In the genomic region with DNA sequence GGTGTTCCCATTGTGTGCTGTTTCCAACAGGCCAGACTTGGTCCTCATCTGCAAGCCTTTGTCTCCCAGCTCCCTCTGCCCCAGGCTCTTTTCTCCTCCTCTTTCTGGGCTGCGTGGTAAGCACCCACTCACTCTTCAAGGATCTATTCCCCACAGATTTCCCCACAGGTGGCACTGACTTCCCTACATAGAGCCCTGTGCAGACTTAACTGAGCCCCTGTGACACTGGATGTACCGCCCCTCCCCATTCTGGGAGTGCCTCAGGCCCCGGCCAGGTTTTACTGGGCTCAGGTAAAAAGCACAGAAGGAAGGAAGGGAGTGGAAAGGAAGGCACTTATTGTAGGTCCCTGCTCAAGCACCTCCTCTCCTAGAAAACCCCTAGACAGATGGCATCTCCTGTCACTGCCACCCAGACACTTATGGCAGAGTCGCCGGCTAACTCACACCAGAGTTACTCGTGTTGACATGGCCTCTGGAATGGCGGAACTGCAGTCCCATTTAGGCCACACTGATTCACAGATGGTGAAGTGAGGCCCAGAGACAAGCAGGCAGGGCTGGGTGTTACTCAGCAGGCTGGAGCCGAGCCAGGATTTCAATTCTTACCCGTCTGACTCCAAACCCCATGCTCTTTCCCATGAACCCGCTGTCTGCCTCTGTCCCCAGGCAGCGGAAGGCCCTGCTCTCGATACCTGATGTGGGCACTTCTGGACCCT, we compare ENCODE assay signal across 15 cellular contexts. TPM values are rescaled to one million over a fixed set of nuclear protein-coding genes. Genes with fewer than 3 reads are reported as not detected.
DNase-seq lines count a peak whose midpoint lies in the region; ATAC-seq, FAIRE-seq and TF ChIP-seq lines count a peak whose summit lies in the region.
"Had no signal": no experiment of that assay in that cellular context is flagged by ENCODE, and none has a peak within 500 bp of the region (broad histone marks: within the 10 kb centered on the region; RNA-seq: fewer than 3 reads in every experiment).

No MANE protein-coding gene starts in this region.

- no peak overlapping the region for H3K4me3 Mint-ChIP-seq in activated CD8-positive, alpha-beta memory T cell treated with anti-CD3 and anti-CD28 coated beads, Interleukin-2, amount 10 ng/mL, durations not matched to agents 7 days and 5 days
- H3K4me3 Mint-ChIP-seq in activated naive CD8-positive, alpha-beta T cell treated with anti-CD3 and anti-CD28 coated beads for 36 hours: no peak overlapping the region
- H3K4me3 Mint-ChIP-seq: stimulated activated naive CD8-positive, alpha-beta T cell treated with anti-CD3 and anti-CD28 coated beads, Interleukin-15, Interleukin-2, amounts not matched to agents 100 ng/mL and 50 ng/mL, for 24 hours had no signal

- CTCF ChIA-PET in activated CD8-positive, alpha-beta memory T cell treated with anti-CD3 and anti-CD28 coated beads, Interleukin-2, amount 10 ng/mL, durations not matched to agents 7 days and 5 days (lab: Charles Lee): no interaction called here
- CTCF ChIA-PET in SK-N-SH (lab: Yijun Ruan, JAX): interaction anchor here (2.3 kb wide), 1 partner anchor 57 kb away, joined by 6 read pairs; no protein-coding TSS in a partner anchor

- no peak for TF ChIP-seq EP300 in SK-N-SH (IDR thresholded peaks at IDR 0.05; ENCODE audit: borderline replicate concordance in 1 of 2, low read depth in 1 of 2, low read length in 1 of 2)

- peaks cover 9% of the 10 kb centered on the region for H3K9me3 Mint-ChIP-seq in activated CD8-positive, alpha-beta memory T cell treated with anti-CD3 and anti-CD28 coated beads, Interleukin-2, amount 10 ng/mL, durations not matched to agents 7 days and 5 days (ENCODE audit: low read depth)
- H3K9me3 Mint-ChIP-seq in activated naive CD8-positive, alpha-beta T cell treated with anti-CD3 and anti-CD28 coated beads for 36 hours: peaks cover 19% of the 10 kb centered on the region

- ATAC-seq in activated CD8-positive, alpha-beta memory T cell treated with anti-CD3 and anti-CD28 coated beads, Interleukin-2, amount 10 ng/mL, durations not matched to agents 7 days and 5 days: no peak
- no peak for ATAC-seq in HG02852 (IDR thresholded peaks at IDR 0.05; ENCODE audit: unreplicated experiment)

- H3F3A ChIP-seq in SK-N-SH (replicated peaks; ENCODE audit: insufficient read depth): peaks cover 6% of the 10 kb centered on the region

- FAIRE-seq in frontal cortex (lab: Jason Lieb, UNC): no peak
- FAIRE-seq: G401.6, islet of Langerhans had no signal

- no peak for TF ChIP-seq POLR2A in spleen (IDR thresholded peaks at IDR 0.05)

- no peaks in the 10 kb centered on the region for H3K36me3 ChIP-seq in SK-N-SH (replicated peaks in 1 of 2; ENCODE audit: control insufficient read depth in 1 of 2, insufficient read depth in 2 of 2, low read length in 1 of 2)
- no peaks in the 10 kb centered on the region for H3K36me3 ChIP-seq in spleen
- H3K36me3 ChIP-seq: neutrophil had no signal

- H2AFZ ChIP-seq in SK-N-SH (ENCODE audit: low read depth): peak overlapping the region; percentile 29; the same call in 1 of the 2 replicates

- WGBS in SK-N-SH (ENCODE audit: low lambda C conversion rate): 81% methylated on average over 9 of the region's 12 CpGs
- WGBS in spleen, 5 donors: 83 to 91% (median 90%) methylated on average over 12 of the region's 12 CpGs

- H3K9me3 ChIP-seq in SK-N-SH (no peaks in the 10 kb centered on the region), spleen (peaks cover 0 to 20% (median 10%) of the 10 kb centered on the region in 8 donors)

- no peaks in the 10 kb centered on the region for H3K9me2 ChIP-seq in SK-N-SH

- no peak overlapping the region for H3K4me2 ChIP-seq in SK-N-SH

- no peaks in the 10 kb centered on the region for H3K79me2 ChIP-seq in SK-N-SH (ENCODE audit: insufficient read depth)

- H3K4me1 ChIP-seq in SK-N-SH (ENCODE audit: control insufficient read depth in 1 of 2, insufficient read depth in 2 of 2, low read depth in 1 of 2, low read length in 1 of 2) (peaks cover 5 to 21% of the 10 kb centered on the region in 2 experiments; a peak in 2 of 4 replicates), spleen (peaks cover 12 to 29% (median 23%) of the 10 kb centered on the region in 6 donors)

- H3K9ac ChIP-seq in SK-N-SH: no peak overlapping the region

- H3K36me3 Mint-ChIP-seq in activated CD8-positive, alpha-beta memory T cell treated with anti-CD3 and anti-CD28 coated beads, Interleukin-2, amount 10 ng/mL, durations not matched to agents 7 days and 5 days: peaks cover 10% of the 10 kb centered on the region
- H3K36me3 Mint-ChIP-seq in activated naive CD8-positive, alpha-beta T cell treated with anti-CD3 and anti-CD28 coated beads for 36 hours: peaks cover 22% of the 10 kb centered on the region

- H4K20me1 ChIP-seq in SK-N-SH (ENCODE audit: insufficient read depth): no peaks in the 10 kb centered on the region

- POLR2A ChIA-PET in SK-N-SH (lab: Yijun Ruan, JAX): no interaction called here

- H3K27ac ChIP-seq in SK-N-SH (ENCODE audit: low read depth in 2 of 2, low read length in 1 of 2) (no peak overlapping the region), spleen (no peak overlapping the region)
- H3K27ac ChIP-seq: neutrophil had no signal

- H3K27me3 ChIP-seq in SK-N-SH (ENCODE audit: insufficient read depth) (no peaks in the 10 kb centered on the region), spleen (replicated peaks in 1 of 7) (peaks cover 0 to 20% (median 0%) of the 10 kb centered on the region in 7 donors)

- intact Hi-C loops in spleen (cut with DNase I; ENCODE audit: low total_unique reads): no loop called here

- peak; percentile 42 for DNase-seq in activated CD8-positive, alpha-beta memory T cell treated with anti-CD3 and anti-CD28 coated beads for 24 hours
- no peak for DNase-seq in activated CD8-positive, alpha-beta memory T cell treated with anti-CD3 and anti-CD28 coated beads, Interleukin-2, amount 10 ng/mL, durations not matched to agents 7 days and 5 days
- DNase-seq in SK-N-SH: no peak
- DNase-seq in fibroblast of the aortic adventitia (ENCODE audit: low read depth): peak; percentile 83
- DNase-seq in spleen: peak; percentile 68
- no peak for DNase-seq in frontal cortex (ENCODE audit: low spot score in 2 of 2)
- no peak for DNase-seq in activated naive CD8-positive, alpha-beta T cell treated with anti-CD3 and anti-CD28 coated beads for 36 hours
- DNase-seq: amygdala, erythroblast, SW 1271 had no signal

- H3K27me3 Mint-ChIP-seq in activated CD8-positive, alpha-beta memory T cell treated with anti-CD3 and anti-CD28 coated beads, Interleukin-2, amount 10 ng/mL, durations not matched to agents 7 days and 5 days: peaks cover 27% of the 10 kb centered on the region
- no peaks in the 10 kb centered on the region for H3K27me3 Mint-ChIP-seq in activated naive CD8-positive, alpha-beta T cell treated with anti-CD3 and anti-CD28 coated beads for 36 hours

- H3K27ac Mint-ChIP-seq in activated CD8-positive, alpha-beta memory T cell treated with anti-CD3 and anti-CD28 coated beads, Interleukin-2, amount 10 ng/mL, durations not matched to agents 7 days and 5 days: no peak overlapping the region
- no peak overlapping the region for H3K27ac Mint-ChIP-seq in activated naive CD8-positive, alpha-beta T cell treated with anti-CD3 and anti-CD28 coated beads for 36 hours

- TF ChIP-seq CTCF in SK-N-SH (IDR thresholded peaks at IDR 0.05) (no peak), fibroblast of the aortic adventitia (IDR thresholded peaks at IDR 0.05; ENCODE audit: insufficient read depth, low read length) (no peak), spleen (IDR thresholded peaks at IDR 0.05 in 8 of 11, conservative IDR thresholded peaks at IDR 0.05 in 3 of 11) (no peak)

- peaks cover 29% of the 10 kb centered on the region for H3K4me1 Mint-ChIP-seq in activated CD8-positive, alpha-beta memory T cell treated with anti-CD3 and anti-CD28 coated beads, Interleukin-2, amount 10 ng/mL, durations not matched to agents 7 days and 5 days
- H3K4me1 Mint-ChIP-seq in activated naive CD8-positive, alpha-beta T cell treated with anti-CD3 and anti-CD28 coated beads for 36 hours: peaks cover 26% of the 10 kb centered on the region

- H3K4me3 ChIP-seq in SK-N-SH (ENCODE audit: low read depth in 2 of 2, low read length in 1 of 2) (no peak overlapping the region), fibroblast of the aortic adventitia (ENCODE audit: low read depth, low read length) (no peak overlapping the region), spleen (no peak overlapping the region)

- no peak for TF ChIP-seq RAD21 in SK-N-SH (IDR thresholded peaks at IDR 0.05; ENCODE audit: low read length)

TF ChIP-seq in SK-N-SH, 30 proteins besides CTCF, POLR2A, EP300 and RAD21:
- TF ChIP-seq NFIC (IDR thresholded peaks at IDR 0.05; ENCODE audit: borderline replicate concordance) (peak; percentile 62), TCF12 (IDR thresholded peaks at IDR 0.05) (peak; percentile 12; the same call in 1 of the 2 replicates), ELF1 (IDR thresholded peaks at IDR 0.05) (no peak)

RNA-seq across cellular contexts. Expression of a gene that starts 47.2 kb away (rescaled TPM):
- 1 to 10 TPM in 1 of 2 experiments, under 1 TPM in 1; 0.32 to 4.7 TPM for total RNA-seq in activated CD8-positive, alpha-beta memory T cell treated with anti-CD3 and anti-CD28 coated beads, Interleukin-2, amount 10 ng/mL, durations not matched to agents 7 days and 5 days
- 0.19 and 0.43 TPM in 2 replicates for polyA plus RNA-seq in SK-N-SH (2012; rRNA removed)
- 0.28 and 0.30 TPM in 2 replicates for polyA plus RNA-seq in SK-N-SH (2012; cell fraction: cytosol; rRNA removed)
- polyA plus RNA-seq in SK-N-SH (2012; cell fraction: nucleus; rRNA removed): 0.42 and 0.57 TPM in 2 replicates
- total RNA-seq in fibroblast of the aortic adventitia (ENCODE audit: low replicate concordance): 23.1 and 30.0 TPM in 2 replicates
- total RNA-seq in spleen: 100 to 1,000 TPM in 3 of 7 donors, 10 to 100 TPM in 4; 44.1 to 214 (median 90.3) TPM
- 10 to 100 TPM; 25.9 to 29.5 (median 29.4) TPM for polyA plus RNA-seq in spleen
- total RNA-seq in frontal cortex: 0.41 TPM
- total RNA-seq in activated naive CD8-positive, alpha-beta T cell treated with anti-CD3 and anti-CD28 coated beads for 36 hours: 10 to 100 TPM; 11.5 to 12.1 TPM

Comparison
In these comparisons a context has a peak if more than half of its experiments do, and no peak if none do; other contexts are left out.
1. DNase-seq: peak in activated CD8-positive, alpha-beta memory T cell treated with anti-CD3 and anti-CD28 coated beads for 24 hours (single experiment), fibroblast of the aortic adventitia (single experiment) and spleen (single experiment); none in activated CD8-positive, alpha-beta memory T cell treated with anti-CD3 and anti-CD28 coated beads, Interleukin-2, amount 10 ng/mL, durations not matched to agents 7 days and 5 days (single experiment), SK-N-SH (single experiment), frontal cortex (0 of 2) and activated naive CD8-positive, alpha-beta T cell treated with anti-CD3 and anti-CD28 coated beads for 36 hours (single experiment).